17 cellular contexts compared by ENCODE assay signal in the genomic region with DNA sequence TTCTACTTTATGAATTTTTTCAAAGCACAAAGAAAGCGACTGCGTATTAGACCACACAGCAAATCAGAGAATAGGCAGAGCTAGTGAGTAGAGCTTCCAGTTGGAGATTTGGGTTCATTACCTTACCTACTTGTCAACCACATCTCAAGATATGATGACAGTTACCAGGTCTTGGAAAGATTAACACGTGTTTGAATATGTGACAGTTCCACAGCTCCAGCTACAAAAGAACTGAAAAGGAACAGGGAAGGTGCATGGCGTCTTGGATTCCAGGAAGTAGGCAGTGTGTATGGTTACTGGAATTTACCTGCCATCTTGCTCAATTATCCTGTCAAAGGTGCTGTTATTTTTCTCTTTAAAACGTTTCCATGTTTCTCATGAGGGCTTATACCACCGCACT. TPM values are rescaled to one million over a fixed set of nuclear protein-coding genes. Genes with fewer than 3 reads are reported as not detected.
DNase-seq lines count a peak whose midpoint lies in the region; ATAC-seq and TF ChIP-seq lines count a peak whose summit lies in the region.
"Had no signal": no experiment of that assay in that cellular context is flagged by ENCODE, and none has a peak within 500 bp of the region (broad histone marks: within the 10 kb centered on the region; RNA-seq: fewer than 3 reads in every experiment).

No MANE protein-coding gene starts in this region.

- H3K4me1 ChIP-seq in cardiac muscle cell (ENCODE audit: low read depth), result peaks cover 7% of the 10 kb centered on the region
- peaks cover 17% of the 10 kb centered on the region for H3K4me1 ChIP-seq in left ventricle myocardium inferior
- peaks cover 23% of the 10 kb centered on the region for H3K4me1 ChIP-seq in OCI-LY3 (ENCODE audit: low read length)
- no peaks in the 10 kb centered on the region for H3K4me1 ChIP-seq in mucosa of descending colon (ENCODE audit: low read depth)

- H3K36me3 Mint-ChIP-seq in activated naive CD8-positive, alpha-beta T cell treated with anti-CD3 and anti-CD28 coated beads, Interleukin-2, amount 50 U/mL, for 24 hours (ENCODE audit: low read depth), result peaks cover 9% of the 10 kb centered on the region
- H3K36me3 Mint-ChIP-seq in T-helper 2 cell treated with Interferon-gamma antibody and Interleukin-4, amounts not matched to agents 5 μg/mL and 100 μg/mL, for 36 hours (ENCODE audit: low read depth), result peaks cover 16% of the 10 kb centered on the region

- no peak overlapping the region for H3K9ac ChIP-seq in OCI-LY3 (ENCODE audit: low read length)

- H3K36me3 ChIP-seq in cardiac muscle cell (no peaks in the 10 kb centered on the region), left ventricle myocardium inferior (peaks cover 33% of the 10 kb centered on the region), OCI-LY3 (replicated peaks; ENCODE audit: low read depth, low read length) (peaks cover 8% of the 10 kb centered on the region), mucosa of descending colon (ENCODE audit: low read depth) (peaks cover 4% of the 10 kb centered on the region)

- no peak overlapping the region for H2AFZ ChIP-seq in OCI-LY3 (ENCODE audit: low read depth, low read length)

- peaks cover 45% of the 10 kb centered on the region for H3K4me1 Mint-ChIP-seq in activated naive CD8-positive, alpha-beta T cell treated with anti-CD3 and anti-CD28 coated beads, Interleukin-2, amount 50 U/mL, for 24 hours
- peaks cover 11% of the 10 kb centered on the region for H3K4me1 Mint-ChIP-seq in T-helper 2 cell treated with Interferon-gamma antibody and Interleukin-4, amounts not matched to agents 5 μg/mL and 100 μg/mL, for 36 hours (ENCODE audit: low read depth)

- no peak for ATAC-seq in activated naive CD8-positive, alpha-beta T cell treated with anti-CD3 and anti-CD28 coated beads, Interleukin-2, amount 50 U/mL, for 24 hours
- ATAC-seq in mucosa of descending colon, result no peak

- DNase-seq in cardiac muscle cell (ENCODE audit: low read depth in 1 of 2, low spot score in 1 of 2), result no peak
- no peak for DNase-seq in left ventricle myocardium inferior
- no peak for DNase-seq in activated naive CD8-positive, alpha-beta T cell treated with anti-CD3 and anti-CD28 coated beads, Interleukin-2, amount 50 U/mL, for 24 hours
- DNase-seq in putamen (ENCODE audit: low spot score), result peak; percentile 69
- no peak for DNase-seq in T-helper 2 cell treated with Interferon-gamma antibody and Interleukin-4, amounts not matched to agents 5 μg/mL and 100 μg/mL, for 36 hours (ENCODE audit: low spot score)
- no peak for DNase-seq in mucosa of descending colon
- DNase-seq: C1 segment of cervical spinal cord; Calu3; CD4-positive, alpha-beta memory T cell; COR-L47; DMS53; DMS79 treated with DMSO at 0.1 percent for 48 hours; GF-D8; GOT3; HFFc6 had no signal

- intact Hi-C loops in left ventricle myocardium inferior (cut with micrococcal nuclease) (no loop called here), mucosa of descending colon (cut with DNase I, micrococcal nuclease) (no loop called here)

- H3K27ac ChIP-seq in cardiac muscle cell, result peak overlapping the region; percentile 12
- H3K27ac ChIP-seq in left ventricle myocardium inferior (replicated peaks), result no peak overlapping the region
- H3K27ac ChIP-seq in OCI-LY3 (ENCODE audit: low read length), result no peak overlapping the region

- H3K4me3 Mint-ChIP-seq in activated naive CD8-positive, alpha-beta T cell treated with anti-CD3 and anti-CD28 coated beads, Interleukin-2, amount 50 U/mL, for 24 hours, result no peak overlapping the region
- no peak overlapping the region for H3K4me3 Mint-ChIP-seq in T-helper 2 cell treated with Interferon-gamma antibody and Interleukin-4, amounts not matched to agents 5 μg/mL and 100 μg/mL, for 36 hours
- H3K4me3 Mint-ChIP-seq: CD4-positive, alpha-beta memory T cell; HFFc6 had no signal

- TF ChIP-seq CTCF in cardiac muscle cell (IDR thresholded peaks at IDR 0.05; ENCODE audit: low read depth, low read length) (no peak), left ventricle myocardium inferior (IDR thresholded peaks at IDR 0.05; ENCODE audit: borderline replicate concordance) (no peak), OCI-LY3 (IDR thresholded peaks at IDR 0.05; ENCODE audit: low read depth, low read length) (no peak), mucosa of descending colon (IDR thresholded peaks at IDR 0.05) (no peak)

- peaks cover 4% of the 10 kb centered on the region; the same call in 1 of the 2 replicates for H3K79me2 ChIP-seq in OCI-LY3 (ENCODE audit: low read length)

- peak overlapping the region; percentile 46 for H3K27ac Mint-ChIP-seq in activated naive CD8-positive, alpha-beta T cell treated with anti-CD3 and anti-CD28 coated beads, Interleukin-2, amount 50 U/mL, for 24 hours
- no peak overlapping the region for H3K27ac Mint-ChIP-seq in T-helper 2 cell treated with Interferon-gamma antibody and Interleukin-4, amounts not matched to agents 5 μg/mL and 100 μg/mL, for 36 hours
- H3K27ac Mint-ChIP-seq: CD4-positive, alpha-beta memory T cell; HFFc6 had no signal

- H3K4me2 ChIP-seq in OCI-LY3 (ENCODE audit: low read length), result peak overlapping the region; percentile 37; the same call in 1 of the 2 replicates

- no peaks in the 10 kb centered on the region for H3K27me3 ChIP-seq in cardiac muscle cell
- H3K27me3 ChIP-seq in left ventricle myocardium inferior (ENCODE audit: low read depth), result no peaks in the 10 kb centered on the region
- no peaks in the 10 kb centered on the region for H3K27me3 ChIP-seq in OCI-LY3 (ENCODE audit: low read depth, low read length)

- H3K4me3 ChIP-seq in cardiac muscle cell (no peak overlapping the region), left ventricle myocardium inferior (no peak overlapping the region), OCI-LY3 (ENCODE audit: low read length) (no peak overlapping the region), mucosa of descending colon (no peak overlapping the region)
- H3K4me3 ChIP-seq: HAP-1 had no signal

- H3K9me3 ChIP-seq in cardiac muscle cell (ENCODE audit: low read depth), result no peaks in the 10 kb centered on the region
- H3K9me3 ChIP-seq in left ventricle myocardium inferior (replicated peaks), result no peaks in the 10 kb centered on the region
- H3K9me3 ChIP-seq in OCI-LY3 (ENCODE audit: insufficient read depth, low read length), result no peaks in the 10 kb centered on the region
- H3K9me3 ChIP-seq in mucosa of descending colon, result no peaks in the 10 kb centered on the region
- H3K9me3 ChIP-seq: HAP-1 had no signal

- no peaks in the 10 kb centered on the region for H4K20me1 ChIP-seq in OCI-LY3 (ENCODE audit: insufficient read depth, low read length)

- no peaks in the 10 kb centered on the region for H3K9me3 Mint-ChIP-seq in activated naive CD8-positive, alpha-beta T cell treated with anti-CD3 and anti-CD28 coated beads, Interleukin-2, amount 50 U/mL, for 24 hours
- no peaks in the 10 kb centered on the region for H3K9me3 Mint-ChIP-seq in T-helper 2 cell treated with Interferon-gamma antibody and Interleukin-4, amounts not matched to agents 5 μg/mL and 100 μg/mL, for 36 hours
- H3K9me3 Mint-ChIP-seq: CD4-positive, alpha-beta memory T cell; HFFc6 had no signal

- no peaks in the 10 kb centered on the region for H3K27me3 Mint-ChIP-seq in activated naive CD8-positive, alpha-beta T cell treated with anti-CD3 and anti-CD28 coated beads, Interleukin-2, amount 50 U/mL, for 24 hours
- no peaks in the 10 kb centered on the region for H3K27me3 Mint-ChIP-seq in T-helper 2 cell treated with Interferon-gamma antibody and Interleukin-4, amounts not matched to agents 5 μg/mL and 100 μg/mL, for 36 hours (ENCODE audit: low read depth)
- H3K27me3 Mint-ChIP-seq: CD4-positive, alpha-beta memory T cell had no signal

RNA-seq across cellular contexts. Expression of a gene that starts 5.3 kb away (rescaled TPM):
- total RNA-seq in cardiac muscle cell, result 4.2 and 6.7 TPM in 2 replicates
- 2.4 and 4.9 TPM in 2 replicates for polyA plus RNA-seq in cardiac muscle cell
- total RNA-seq in left ventricle myocardium inferior, result 6.0 TPM
- total RNA-seq in mucosa of descending colon, result 10 to 100 TPM; 18.5 to 24.8 (median 21.5) TPM

RNA-seq across cellular contexts. Expression of a gene that starts 15.6 kb away (rescaled TPM):
- total RNA-seq in cardiac muscle cell (13.1 and 16.5 TPM in 2 replicates), left ventricle myocardium inferior (12.1 TPM), mucosa of descending colon (10 to 100 TPM in 2 of 3 donors, 1 to 10 TPM in 1; 10.0 to 21.3 (median 14.8) TPM)
- polyA plus RNA-seq in cardiac muscle cell, result 27.0 and 27.4 TPM in 2 replicates

RNA-seq across cellular contexts. Expression of a gene that starts 19.3 kb away (rescaled TPM):
- total RNA-seq in cardiac muscle cell (38.5 and 38.7 TPM in 2 replicates), left ventricle myocardium inferior (27.7 TPM), mucosa of descending colon (10 to 100 TPM; 24.3 to 36.9 (median 31.4) TPM)
- polyA plus RNA-seq in cardiac muscle cell, result 59.3 and 68.5 TPM in 2 replicates

RNA-seq across cellular contexts. Expression of a gene that starts 19.5 kb away (rescaled TPM):
- total RNA-seq in cardiac muscle cell (42.9 and 60.2 TPM in 2 replicates), left ventricle myocardium inferior (64.2 TPM), mucosa of descending colon (10 to 100 TPM; 73.8 to 88.1 (median 79.2) TPM)
- 62.1 and 76.6 TPM in 2 replicates for polyA plus RNA-seq in cardiac muscle cell
